In genomic region chr5:173629628-173630027, GRCh38 we compare ENCODE assay signal across 12 cellular contexts. TPM values are rescaled to one million over a fixed set of nuclear protein-coding genes. Genes with fewer than 3 reads are reported as not detected.
DNase-seq lines count a peak whose midpoint lies in the region; ATAC-seq and TF ChIP-seq lines count a peak whose summit lies in the region.
"Had no signal": no experiment of that assay in that cellular context is flagged by ENCODE, and none has a peak within 500 bp of the region (broad histone marks: within the 10 kb centered on the region; RNA-seq: fewer than 3 reads in every experiment).

No MANE protein-coding gene starts in this region.

- peaks cover 0 to 16% (median 9%) of the 10 kb centered on the region in 9 donors for H3K4me1 ChIP-seq in heart right ventricle
- no peaks in the 10 kb centered on the region for H3K4me1 ChIP-seq in CD8-positive, alpha-beta T cell (ENCODE audit: insufficient read depth, low read length)
- H3K4me1 ChIP-seq: body of pancreas had no signal

- H3K27me3 ChIP-seq in heart right ventricle, result no peaks in the 10 kb centered on the region
- no peaks in the 10 kb centered on the region for H3K27me3 ChIP-seq in CD8-positive, alpha-beta T cell (ENCODE audit: insufficient read depth, low read length)
- H3K27me3 ChIP-seq: body of pancreas had no signal

- H3K4me3 ChIP-seq in heart right ventricle (no peak overlapping the region), fibroblast of mammary gland (ENCODE audit: control insufficient read depth, low read depth, low read length) (no peak overlapping the region)
- no peak overlapping the region for H3K4me3 ChIP-seq in CD8-positive, alpha-beta T cell (ENCODE audit: low read depth, low read length)
- H3K4me3 ChIP-seq: body of pancreas had no signal

- TF ChIP-seq CTCF in heart right ventricle (IDR thresholded peaks at IDR 0.05), result peak in 5 of 9 donors; percentile 23 to 39 (median 25)
- peak; percentile 32 for TF ChIP-seq CTCF in fibroblast of mammary gland (conservative IDR thresholded peaks at IDR 0.05; ENCODE audit: control insufficient read depth, insufficient read depth, low read depth, low read length)
- TF ChIP-seq CTCF in type B pancreatic cell (conservative IDR thresholded peaks at IDR 0.05), result peak; percentile 59
- no peak for TF ChIP-seq CTCF in CD8-positive, alpha-beta T cell (IDR thresholded peaks at IDR 0.05)

- no peaks in the 10 kb centered on the region for H3K36me3 Mint-ChIP-seq in type B pancreatic cell
- H3K36me3 Mint-ChIP-seq in CD8-positive, alpha-beta T cell, result no peaks in the 10 kb centered on the region

- POLR2A ChIA-PET in CD8-positive, alpha-beta T cell (lab: Charles Lee), result no interaction called here

- no peaks in the 10 kb centered on the region for H3K9me3 Mint-ChIP-seq in type B pancreatic cell
- H3K9me3 Mint-ChIP-seq in CD8-positive, alpha-beta T cell, result no peaks in the 10 kb centered on the region

- WGBS in heart right ventricle, 2 donors, result 63 to 67% methylated on average over 1 of the region's 1 CpG

- intact Hi-C loops in heart right ventricle (cut with DNase I) (loop anchor here (5.0 to 10.0 kb wide), 7 partner anchors 125 to 685 kb away; partner anchors contain the start of gene CPEB4 (in 2 of the 10)), cardiac septum (cut with DNase I) (loop anchor here (5.0 kb wide), 1 partner anchor 143 kb away; no protein-coding TSS in a partner anchor)
- intact Hi-C loops in CD8-positive, alpha-beta T cell (cut with DNase I, micrococcal nuclease), result no loop called here

- no peaks in the 10 kb centered on the region for H3K9me3 ChIP-seq in heart right ventricle
- no peaks in the 10 kb centered on the region for H3K9me3 ChIP-seq in CD8-positive, alpha-beta T cell (ENCODE audit: low read length)
- H3K9me3 ChIP-seq: body of pancreas had no signal

- no peaks in the 10 kb centered on the region for H3K36me3 ChIP-seq in heart right ventricle
- no peaks in the 10 kb centered on the region for H3K36me3 ChIP-seq in CD8-positive, alpha-beta T cell (ENCODE audit: insufficient read depth, low read length)

- DNase-seq in heart right ventricle, result no peak
- DNase-seq in cardiac septum (ENCODE audit: low spot score), result no peak
- peak; percentile 55 for DNase-seq in NAMALWA (ENCODE audit: low spot score)
- DNase-seq in fibroblast of mammary gland (ENCODE audit: low read depth), result no peak
- no peak for DNase-seq in type B pancreatic cell (ENCODE audit: extremely low spot score, unreplicated experiment)
- no peak for DNase-seq in NCI-H187 treated with DMSO at 0.1 percent for 48 hours (lab: John Stamatoyannopoulos, UW)
- no peak for DNase-seq in GF-D8 (lab: John Stamatoyannopoulos, UW)
- no peak for DNase-seq in CD8-positive, alpha-beta T cell
- DNase-seq: body of pancreas, DMS153, GOT3, NCI-H1092 had no signal

- peaks cover 53% of the 10 kb centered on the region for H3K4me1 Mint-ChIP-seq in type B pancreatic cell (ENCODE audit: unreplicated experiment)
- no peaks in the 10 kb centered on the region for H3K4me1 Mint-ChIP-seq in CD8-positive, alpha-beta T cell (ENCODE audit: low read depth)

- H3K27ac Mint-ChIP-seq in type B pancreatic cell, result no peak overlapping the region
- no peak overlapping the region for H3K27ac Mint-ChIP-seq in CD8-positive, alpha-beta T cell

- CTCF ChIA-PET in CD8-positive, alpha-beta T cell (lab: Charles Lee), result interaction anchor here (1.9 kb wide), 1 partner anchor 344 kb away, joined by 13 read pairs; no protein-coding TSS in a partner anchor

- no peak overlapping the region for H3K27ac ChIP-seq in heart right ventricle
- no peak overlapping the region for H3K27ac ChIP-seq in CD8-positive, alpha-beta T cell (ENCODE audit: low read depth, low read length)
- H3K27ac ChIP-seq: body of pancreas had no signal

- no peak overlapping the region for H3K4me3 Mint-ChIP-seq in type B pancreatic cell
- H3K4me3 Mint-ChIP-seq in CD8-positive, alpha-beta T cell, result no peak overlapping the region

- no peaks in the 10 kb centered on the region for H3K27me3 Mint-ChIP-seq in type B pancreatic cell
- peaks cover 14% of the 10 kb centered on the region for H3K27me3 Mint-ChIP-seq in CD8-positive, alpha-beta T cell (ENCODE audit: low read depth)

- ATAC-seq in heart right ventricle, result peak in 1 of 8 donors; percentile 45
- ATAC-seq in CD8-positive, alpha-beta T cell, result no peak
- ATAC-seq: body of pancreas had no signal

RNA-seq across cellular contexts. Expression of gene BOD1, which starts 13.2 kb away (rescaled TPM):
- total RNA-seq in heart right ventricle (10 to 100 TPM; 37.6 to 54.3 (median 46.3) TPM), cardiac septum (44.9 TPM), type B pancreatic cell (ENCODE audit: low replicate concordance) (63.2 and 98.7 TPM in 2 replicates)
- 10 to 100 TPM; 20.2 to 36.7 TPM for polyA plus RNA-seq in heart right ventricle
- total RNA-seq in CD8-positive, alpha-beta T cell, result 10 to 100 TPM; 16.5 to 16.7 TPM

Comparison
In these comparisons a context has a peak if more than half of its experiments do, and no peak if none do; other contexts are left out.
1. intact Hi-C loops: an anchor here in heart right ventricle (5.0 to 10.0 kb wide) and cardiac septum (5.0 kb wide); none called in CD8-positive, alpha-beta T cell.